ENCODE assay signal across 11 cellular contexts in the genomic region with DNA sequence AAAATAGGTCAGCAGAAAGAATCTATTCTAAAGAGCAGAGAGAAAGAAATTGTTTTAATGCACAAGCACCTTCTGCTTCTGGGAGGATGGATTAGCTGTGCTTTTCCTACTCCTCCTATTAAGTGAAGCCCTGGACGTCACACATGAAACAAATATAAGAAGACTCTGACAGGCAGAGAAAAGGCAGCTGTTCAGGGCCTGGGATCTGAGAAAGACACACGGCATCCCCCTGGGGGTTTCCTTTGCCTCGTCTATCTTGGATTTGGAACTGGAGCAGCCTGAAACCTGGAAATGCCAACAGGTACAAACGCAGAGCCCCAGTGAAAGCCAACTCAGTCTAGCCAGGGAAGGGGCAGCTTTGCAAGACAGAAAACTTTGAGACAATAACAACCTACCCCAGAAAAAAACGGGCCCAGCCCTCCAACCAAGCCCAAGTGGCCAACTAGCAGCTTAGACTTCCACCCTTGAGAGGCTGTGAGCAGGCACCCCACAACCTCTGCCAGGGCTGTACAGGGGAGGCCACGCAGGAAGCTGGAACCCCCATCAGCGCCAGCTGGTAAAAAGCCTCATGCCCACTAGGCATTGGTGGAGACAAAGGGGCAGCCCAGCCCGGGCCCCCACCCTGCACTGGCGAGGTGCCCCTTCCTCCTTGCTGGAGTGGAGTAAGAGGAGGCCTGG. TPM values are rescaled to one million over a fixed set of nuclear protein-coding genes. Genes with fewer than 3 reads are reported as not detected.
DNase-seq lines count a peak whose midpoint lies in the region; ATAC-seq and TF ChIP-seq lines count a peak whose summit lies in the region.
"Had no signal": no experiment of that assay in that cellular context is flagged by ENCODE, and none has a peak within 500 bp of the region (broad histone marks: within the 10 kb centered on the region; RNA-seq: fewer than 3 reads in every experiment).

No MANE protein-coding gene starts in this region.

- TF ChIP-seq CTCF in brain microvascular endothelial cell (IDR thresholded peaks at IDR 0.05; ENCODE audit: low read depth, low read length, missing control alignments), result no peak

- H3K4me3 ChIP-seq in right cardiac atrium (ENCODE audit: low read length) (no peak overlapping the region), brain microvascular endothelial cell (ENCODE audit: low read depth, low read length) (no peak overlapping the region)
- H3K4me3 ChIP-seq: GM23338 had no signal

- H3K9me3 ChIP-seq in right cardiac atrium (ENCODE audit: control insufficient read depth, low read length), result no peaks in the 10 kb centered on the region

- peak overlapping the region; percentile 13 for H3K27ac ChIP-seq in right cardiac atrium (ENCODE audit: low read length)
- H3K27ac ChIP-seq in brain microvascular endothelial cell, result no peak overlapping the region
- H3K27ac ChIP-seq: KMS-11 had no signal

- intact Hi-C loops in activated T-helper 2 cell treated with anti-CD3 and anti-CD28 coated beads, Interferon-gamma antibody, Interleukin-2, Interleukin-4, amounts not matched to agents 10 μg/mL and 5 μg/mL and 100 μg/mL, durations not matched to agents 14 hours and 24 hours and 36 hours (cut with micrococcal nuclease), result no loop called here
- intact Hi-C loops in right cardiac atrium (cut with DNase I), result loop anchor here in 1 of 4 donors (10.0 kb wide), 1 partner anchor 156 kb away; no protein-coding TSS in a partner anchor

- in situ Hi-C loops in brain microvascular endothelial cell (cut with HindIII; ENCODE audit: low pct_ligation_motif_present, low sequenced_read_pairs), result no loop called here

- H3K36me3 Mint-ChIP-seq in activated T-cell treated with anti-CD3 and anti-CD28 coated beads, Interleukin-2, amount 50 U/mL, for 24 hours (ENCODE audit: low read depth), result peaks cover 64% of the 10 kb centered on the region
- H3K36me3 Mint-ChIP-seq in activated T-helper 2 cell treated with anti-CD3 and anti-CD28 coated beads, Interferon-gamma antibody, Interleukin-2, Interleukin-4, amounts not matched to agents 10 μg/mL and 5 μg/mL and 100 μg/mL, durations not matched to agents 14 hours and 24 hours and 36 hours (ENCODE audit: low read depth), result peaks cover 37% of the 10 kb centered on the region

- peak overlapping the region; percentile 87 for H3K27ac Mint-ChIP-seq in activated T-cell treated with anti-CD3 and anti-CD28 coated beads, Interleukin-2, amount 50 U/mL, for 24 hours
- H3K27ac Mint-ChIP-seq in activated T-helper 2 cell treated with anti-CD3 and anti-CD28 coated beads, Interferon-gamma antibody, Interleukin-2, Interleukin-4, amounts not matched to agents 10 μg/mL and 5 μg/mL and 100 μg/mL, durations not matched to agents 14 hours and 24 hours and 36 hours, result peak overlapping the region; percentile 46
- peak overlapping the region; percentile 59 to 81 for H3K27ac Mint-ChIP-seq in stimulated activated naive CD8-positive, alpha-beta T cell treated with anti-CD3 and anti-CD28 coated beads, Interleukin-15, amount 100 ng/mL, for 72 hours
- H3K27ac Mint-ChIP-seq: GM23338 had no signal

- H3K4me1 ChIP-seq in right cardiac atrium (ENCODE audit: control insufficient read depth, insufficient read depth, low read length), result peaks cover 31% of the 10 kb centered on the region

- H3K4me1 Mint-ChIP-seq in activated T-cell treated with anti-CD3 and anti-CD28 coated beads, Interleukin-2, amount 50 U/mL, for 24 hours (ENCODE audit: low read depth), result peaks cover 70% of the 10 kb centered on the region
- H3K4me1 Mint-ChIP-seq in activated T-helper 2 cell treated with anti-CD3 and anti-CD28 coated beads, Interferon-gamma antibody, Interleukin-2, Interleukin-4, amounts not matched to agents 10 μg/mL and 5 μg/mL and 100 μg/mL, durations not matched to agents 14 hours and 24 hours and 36 hours (ENCODE audit: low read depth), result peaks cover 27% of the 10 kb centered on the region
- peaks cover 62% of the 10 kb centered on the region for H3K4me1 Mint-ChIP-seq in stimulated activated naive CD8-positive, alpha-beta T cell treated with anti-CD3 and anti-CD28 coated beads, Interleukin-15, amount 100 ng/mL, for 72 hours

- H3K27me3 Mint-ChIP-seq in activated T-cell treated with anti-CD3 and anti-CD28 coated beads, Interleukin-2, amount 50 U/mL, for 24 hours, result no peaks in the 10 kb centered on the region
- H3K27me3 Mint-ChIP-seq in activated T-helper 2 cell treated with anti-CD3 and anti-CD28 coated beads, Interferon-gamma antibody, Interleukin-2, Interleukin-4, amounts not matched to agents 10 μg/mL and 5 μg/mL and 100 μg/mL, durations not matched to agents 14 hours and 24 hours and 36 hours (ENCODE audit: low read depth), result no peaks in the 10 kb centered on the region
- H3K27me3 Mint-ChIP-seq in stimulated activated naive CD8-positive, alpha-beta T cell treated with anti-CD3 and anti-CD28 coated beads, Interleukin-15, amount 100 ng/mL, for 72 hours, result no peaks in the 10 kb centered on the region

- H3K27me3 ChIP-seq in right cardiac atrium (ENCODE audit: control insufficient read depth, insufficient read depth) (no peaks in the 10 kb centered on the region), brain microvascular endothelial cell (replicated peaks) (no peaks in the 10 kb centered on the region)

- H3K4me3 Mint-ChIP-seq in activated T-cell treated with anti-CD3 and anti-CD28 coated beads, Interleukin-2, amount 50 U/mL, for 24 hours, result peak overlapping the region; percentile 27
- H3K4me3 Mint-ChIP-seq in activated T-helper 2 cell treated with anti-CD3 and anti-CD28 coated beads, Interferon-gamma antibody, Interleukin-2, Interleukin-4, amounts not matched to agents 10 μg/mL and 5 μg/mL and 100 μg/mL, durations not matched to agents 14 hours and 24 hours and 36 hours (ENCODE audit: low read depth), result no peak overlapping the region
- peak overlapping the region; percentile 60 to 68 for H3K4me3 Mint-ChIP-seq in stimulated activated naive CD8-positive, alpha-beta T cell treated with anti-CD3 and anti-CD28 coated beads, Interleukin-15, amount 100 ng/mL, for 72 hours

- ATAC-seq in right cardiac atrium, result no peak
- peak; percentile 51 for ATAC-seq in stimulated activated naive CD8-positive, alpha-beta T cell treated with anti-CD3 and anti-CD28 coated beads, Interleukin-15, amount 100 ng/mL, for 72 hours
- ATAC-seq in GM21737 (IDR thresholded peaks at IDR 0.05; ENCODE audit: unreplicated experiment), result no peak

- no peak for DNase-seq in activated T-cell treated with anti-CD3 and anti-CD28 coated beads, Interleukin-2, amount 50 U/mL, for 24 hours
- DNase-seq in activated T-cell treated with anti-CD3 and anti-CD28 coated beads for 4 hours, result no peak
- no peak for DNase-seq in activated T-helper 2 cell treated with anti-CD3 and anti-CD28 coated beads, Interferon-gamma antibody, Interleukin-2, Interleukin-4, amounts not matched to agents 10 μg/mL and 5 μg/mL and 100 μg/mL, durations not matched to agents 14 hours and 24 hours and 36 hours (ENCODE audit: low spot score)
- DNase-seq in right cardiac atrium, result no peak
- DNase-seq in stimulated activated naive CD8-positive, alpha-beta T cell treated with anti-CD3 and anti-CD28 coated beads, Interleukin-15, amount 100 ng/mL, for 72 hours, result no peak
- DNase-seq in brain microvascular endothelial cell, result no peak
- no peak for DNase-seq in NCI-H2227 (lab: John Stamatoyannopoulos, UW; ENCODE audit: unreplicated experiment)
- DNase-seq: GDM1 had no signal

- 57% methylated on average over 9 of the region's 9 CpGs for WGBS in right cardiac atrium

- peaks cover 2% of the 10 kb centered on the region for H3K36me3 ChIP-seq in brain microvascular endothelial cell (replicated peaks)

- no peaks in the 10 kb centered on the region for H3K9me3 Mint-ChIP-seq in activated T-cell treated with anti-CD3 and anti-CD28 coated beads, Interleukin-2, amount 50 U/mL, for 24 hours
- no peaks in the 10 kb centered on the region for H3K9me3 Mint-ChIP-seq in activated T-helper 2 cell treated with anti-CD3 and anti-CD28 coated beads, Interferon-gamma antibody, Interleukin-2, Interleukin-4, amounts not matched to agents 10 μg/mL and 5 μg/mL and 100 μg/mL, durations not matched to agents 14 hours and 24 hours and 36 hours
- no peaks in the 10 kb centered on the region for H3K9me3 Mint-ChIP-seq in stimulated activated naive CD8-positive, alpha-beta T cell treated with anti-CD3 and anti-CD28 coated beads, Interleukin-15, amount 100 ng/mL, for 72 hours
- H3K9me3 Mint-ChIP-seq: GM23338 had no signal

RNA-seq across cellular contexts. Expression of gene CERK, which starts 7.3 kb away (rescaled TPM):
- 57.1 and 62.8 TPM in 2 replicates for total RNA-seq in activated T-helper 2 cell treated with anti-CD3 and anti-CD28 coated beads, Interferon-gamma antibody, Interleukin-2, Interleukin-4, amounts not matched to agents 10 μg/mL and 5 μg/mL and 100 μg/mL, durations not matched to agents 14 hours and 24 hours and 36 hours
- 10 to 100 TPM; 59.5 to 83.5 (median 68.7) TPM for total RNA-seq in right cardiac atrium
- polyA plus RNA-seq in right cardiac atrium, result 32.6 TPM

RNA-seq across cellular contexts. Expression of gene TBC1D22A, which starts 31.7 kb away (rescaled TPM):
- total RNA-seq in activated T-helper 2 cell treated with anti-CD3 and anti-CD28 coated beads, Interferon-gamma antibody, Interleukin-2, Interleukin-4, amounts not matched to agents 10 μg/mL and 5 μg/mL and 100 μg/mL, durations not matched to agents 14 hours and 24 hours and 36 hours, result 34.8 and 38.3 TPM in 2 replicates
- total RNA-seq in right cardiac atrium, result 10 to 100 TPM; 15.3 to 17.3 (median 16.4) TPM
- polyA plus RNA-seq in right cardiac atrium, result 12.0 TPM
